In genomic region chr3:59426851-59427565, GRCh38 we compare ENCODE assay signal across 11 cellular contexts.
DNase-seq lines count a peak whose midpoint lies in the region; TF ChIP-seq lines count a peak whose summit lies in the region.
"Had no signal": no experiment of that assay in that cellular context is flagged by ENCODE, and none has a peak within 500 bp of the region (broad histone marks: within the 10 kb centered on the region; RNA-seq: fewer than 3 reads in every experiment).

No MANE protein-coding gene starts in this region.

- no peak overlapping the region for H4K5ac ChIP-seq in H9 (ENCODE audit: insufficient read length, low read depth, low read length)

- H3K79me2 ChIP-seq in H9 (ENCODE audit: insufficient read depth, low read length) = no peaks in the 10 kb centered on the region
- H3K79me2 ChIP-seq: parathyroid adenoma had no signal

- H3K36me3 ChIP-seq in brain microvascular endothelial cell (replicated peaks) = no peaks in the 10 kb centered on the region

- TF ChIP-seq CTCF in brain microvascular endothelial cell (IDR thresholded peaks at IDR 0.05; ENCODE audit: low read depth, low read length, missing control alignments) = no peak
- TF ChIP-seq CTCF in H9 (conservative IDR thresholded peaks at IDR 0.05) = no peak

- H2BK5ac ChIP-seq in H9 (ENCODE audit: insufficient read length, low read length) = no peak overlapping the region

- no peak overlapping the region for H3K4ac ChIP-seq in H9 (ENCODE audit: low read depth, low read length)

- H3K27ac ChIP-seq in brain microvascular endothelial cell = peak overlapping the region; percentile 82
- H3K27ac ChIP-seq in H9 (ENCODE audit: insufficient read length, low read depth, low read length) = no peak overlapping the region
- H3K27ac ChIP-seq: parathyroid adenoma had no signal

- no peak overlapping the region for H3K4me2 ChIP-seq in H9 (ENCODE audit: insufficient read depth, insufficient read length, low read length)

- H4K20me1 ChIP-seq in H9 (ENCODE audit: control insufficient read depth, insufficient read depth, insufficient read length) = no peaks in the 10 kb centered on the region

- H3K9me3 ChIP-seq in H9 (ENCODE audit: control insufficient read depth, low read depth, low read length) = no peaks in the 10 kb centered on the region

- H3K4me3 Mint-ChIP-seq in H9 = no peak overlapping the region

- no peak overlapping the region for H2BK12ac ChIP-seq in H9 (ENCODE audit: insufficient read length, low read depth, low read length)

- no peak overlapping the region for H2BK120ac ChIP-seq in H9 (ENCODE audit: low read depth, low read length, poor library complexity, severe bottlenecking)

- no peak overlapping the region for H2BK20ac ChIP-seq in H9 (ENCODE audit: low read depth, low read length, poor library complexity, severe bottlenecking)

- no peaks in the 10 kb centered on the region for H3K36me3 Mint-ChIP-seq in H9 (ENCODE audit: insufficient read depth in 1 of 3, low read depth in 3 of 3)

- no peak overlapping the region for H3K56ac ChIP-seq in H9 (ENCODE audit: insufficient read length, low read depth, low read length)

- no peak overlapping the region for H3K23ac ChIP-seq in H9 (ENCODE audit: insufficient read length, low read depth, low read length)

- H3K27me3 Mint-ChIP-seq in H9 (ENCODE audit: low read depth) = peaks cover 41% of the 10 kb centered on the region

- H2AK5ac ChIP-seq in H9 (ENCODE audit: insufficient read length, low read length) = no peak overlapping the region

- H3K4me3 ChIP-seq in brain microvascular endothelial cell (ENCODE audit: low read depth, low read length) (no peak overlapping the region), skeletal muscle cell (ENCODE audit: low read depth, low read length) (no peak overlapping the region)

- no peak overlapping the region for H4K91ac ChIP-seq in H9 (ENCODE audit: insufficient read length, low read depth, low read length)

- H3T11ph ChIP-seq in H9 (ENCODE audit: low read length) = no peak overlapping the region

- H4K8ac ChIP-seq in H9 (replicated peaks; ENCODE audit: insufficient read length, low read depth, low read length) = no peak overlapping the region

- H3K27me3 ChIP-seq in brain microvascular endothelial cell (replicated peaks) (no peaks in the 10 kb centered on the region), H9 (ENCODE audit: insufficient read depth, low read length) (no peaks in the 10 kb centered on the region)

- no peaks in the 10 kb centered on the region for H3K4me1 ChIP-seq in H9 (ENCODE audit: insufficient read depth, low read length)

- in situ Hi-C loops in brain microvascular endothelial cell (cut with HindIII; ENCODE audit: low pct_ligation_motif_present, low sequenced_read_pairs) = no loop called here

- no peak overlapping the region for H3K9ac ChIP-seq in H9 (ENCODE audit: extremely low read depth, insufficient read length, low read length)
- H3K9ac ChIP-seq: parathyroid adenoma had no signal

- H3K23me2 ChIP-seq in H9 (ENCODE audit: insufficient read length, low read depth, low read length, poor library complexity, severe bottlenecking) = no peaks in the 10 kb centered on the region

- H3K18ac ChIP-seq in H9 (ENCODE audit: insufficient read length, low read depth, low read length) = no peak overlapping the region

- DNase-seq in NK-92 treated with Interleukin-12 subunit alpha and Interleukin-12 subunit beta, amount 100 ng/mL, for 24 hours (lab: John Stamatoyannopoulos, UW) = peak; percentile 21
- no peak for DNase-seq in NK-92 (lab: John Stamatoyannopoulos, UW; ENCODE audit: unreplicated experiment)
- DNase-seq in NOMO-1 treated with DMSO at 0.1 percent for 48 hours (lab: John Stamatoyannopoulos, UW; ENCODE audit: unreplicated experiment) = peak; percentile 87
- peak; percentile 74 for DNase-seq in brain microvascular endothelial cell
- peak; percentile 39 for DNase-seq in skeletal muscle cell (ENCODE audit: low read depth)
- no peak for DNase-seq in activated effector memory CD4-positive, alpha-beta T cell treated with anti-CD3 and anti-CD28 coated beads, Interleukin-2, amount 50 U/mL, for 16 hours
- no peak for DNase-seq in foreskin melanocyte
- no peak for DNase-seq in H9
- DNase-seq: effector CD4-positive, alpha-beta T cell; islet precursor cell had no signal

- H2AFZ ChIP-seq in H9 (ENCODE audit: low read length) = no peak overlapping the region
- H2AFZ ChIP-seq: parathyroid adenoma had no signal

- no peak overlapping the region for H3K14ac ChIP-seq in H9 (ENCODE audit: insufficient read depth, low read length)

- WGBS in H9 (ENCODE audit: extremely low coverage, insufficient read length, low lambda C conversion rate) = no CpG with 5 or more reads among the region's 9 CpGs

- H3K79me1 ChIP-seq in H9 (ENCODE audit: insufficient read depth, low read depth, low read length, poor library complexity, severe bottlenecking) = no peaks in the 10 kb centered on the region

- no peaks in the 10 kb centered on the region for H3K4me1 Mint-ChIP-seq in H9

- H3K27ac Mint-ChIP-seq in H9 = no peak overlapping the region

- H3K9me3 Mint-ChIP-seq in H9 = no peaks in the 10 kb centered on the region

- no peak overlapping the region for H2BK15ac ChIP-seq in H9 (ENCODE audit: low read depth, low read length)

Comparison
In these comparisons a context has a peak if more than half of its experiments do, and no peak if none do; other contexts are left out.
1. DNase-seq: peak in NK-92 treated with Interleukin-12 subunit alpha and Interleukin-12 subunit beta, amount 100 ng/mL, for 24 hours (single experiment), NOMO-1 treated with DMSO at 0.1 percent for 48 hours (single experiment), brain microvascular endothelial cell (single experiment) and skeletal muscle cell (single experiment); none in NK-92 (single experiment), activated effector memory CD4-positive, alpha-beta T cell treated with anti-CD3 and anti-CD28 coated beads, Interleukin-2, amount 50 U/mL, for 16 hours (single experiment), foreskin melanocyte (single experiment) and H9 (single experiment).